In genomic region chr7:23490357-23491131, GRCh38 we compare ENCODE assay signal across 1 cellular context.
A peak's percentile ranks its signal among the peaks of the same experiment; 100 is the strongest.
TF ChIP-seq lines count a peak whose summit lies in the region.

No MANE protein-coding gene starts in this region.

TF ChIP-seq in HEK293, 187 proteins besides CTCF, POLR2A, EP300 and RAD21 (continued from another document):
- TF ChIP-seq INSM2 (tag by site-specific recombination; IDR thresholded peaks at IDR 0.05) = no peak
- peak; percentile 62; the same call in 1 of the 2 replicates for TF ChIP-seq ZBTB8A (tag by site-specific recombination; IDR thresholded peaks at IDR 0.05)
- no peak for TF ChIP-seq ZNF26 (tag by site-specific recombination; IDR thresholded peaks at IDR 0.05)
- peak; percentile 18; the same call in 1 of the 2 replicates for TF ChIP-seq ZBTB48 (tag by site-specific recombination; IDR thresholded peaks at IDR 0.05)
- TF ChIP-seq ZNF571 (tag by site-specific recombination; IDR thresholded peaks at IDR 0.05) = no peak
- no peak for TF ChIP-seq SCRT2 (tag by site-specific recombination; IDR thresholded peaks at IDR 0.05)
- TF ChIP-seq ZNF132 (tag by site-specific recombination; IDR thresholded peaks at IDR 0.05; ENCODE audit: borderline replicate concordance) = no peak
- TF ChIP-seq ZNF423 (tag by site-specific recombination; IDR thresholded peaks at IDR 0.05) = no peak
- no peak for TF ChIP-seq ZNF513 (tag by site-specific recombination; IDR thresholded peaks at IDR 0.05)
- TF ChIP-seq ZNF302 (tag by site-specific recombination; IDR thresholded peaks at IDR 0.05; ENCODE audit: low read depth) = no peak
- TF ChIP-seq ZNF112 (tag by site-specific recombination; IDR thresholded peaks at IDR 0.05) = no peak
- TF ChIP-seq ZNF157 (tag by site-specific recombination; IDR thresholded peaks at IDR 0.05) = no peak
- no peak for TF ChIP-seq ZNF148 (tag by site-specific recombination; IDR thresholded peaks at IDR 0.05; ENCODE audit: borderline replicate concordance)
- TF ChIP-seq ZXDB (tag by site-specific recombination; IDR thresholded peaks at IDR 0.05) = no peak
- no peak for TF ChIP-seq ZNF341 (tag by site-specific recombination; IDR thresholded peaks at IDR 0.05; ENCODE audit: low read depth)
- TF ChIP-seq ZNF391 (tag by site-specific recombination; IDR thresholded peaks at IDR 0.05; ENCODE audit: borderline replicate concordance, low read depth) = no peak
- TF ChIP-seq ZNF311 (tag by site-specific recombination; IDR thresholded peaks at IDR 0.05; ENCODE audit: borderline replicate concordance) = no peak
- TF ChIP-seq ZNF146 (tag by site-specific recombination; IDR thresholded peaks at IDR 0.05) = no peak
- TF ChIP-seq ZNF548 (tag by site-specific recombination; IDR thresholded peaks at IDR 0.05) = no peak
- TF ChIP-seq ZEB2 (tag by site-specific recombination; IDR thresholded peaks at IDR 0.05) = no peak
- no peak for TF ChIP-seq ZNF830 (tag by site-specific recombination; IDR thresholded peaks at IDR 0.05; ENCODE audit: low read depth)
- TF ChIP-seq ZNF362 (tag by site-specific recombination; IDR thresholded peaks at IDR 0.05) = no peak
- no peak for TF ChIP-seq ZNF561 (tag by site-specific recombination; IDR thresholded peaks at IDR 0.05; ENCODE audit: borderline replicate concordance)
- TF ChIP-seq ZBTB20 (tag by site-specific recombination; IDR thresholded peaks at IDR 0.05) = no peak
- no peak for TF ChIP-seq GLIS2 (tag by site-specific recombination; IDR thresholded peaks at IDR 0.05)
- no peak for TF ChIP-seq ZNF48 (tag by site-specific recombination; IDR thresholded peaks at IDR 0.05)
- TF ChIP-seq ZNF791 (tag by site-specific recombination; IDR thresholded peaks at IDR 0.05) = no peak
- 0 out of 2 replicates have a peak, but pooled peaks have one; percentile 47 for TF ChIP-seq ZNF335 (tag by site-specific recombination; conservative IDR thresholded peaks at IDR 0.05)
- no peak for TF ChIP-seq WT1 (tag by site-specific recombination; IDR thresholded peaks at IDR 0.05)
- TF ChIP-seq ZNF488 (tag by site-specific recombination; IDR thresholded peaks at IDR 0.05) = no peak
- TF ChIP-seq ELK4 (IDR thresholded peaks at IDR 0.05; ENCODE audit: borderline replicate concordance, low read depth, low read length) = no peak
- TF ChIP-seq ZNF621 (tag by site-specific recombination; IDR thresholded peaks at IDR 0.05) = no peak
- no peak for TF ChIP-seq ZNF623 (tag by site-specific recombination; IDR thresholded peaks at IDR 0.05)
- no peak for TF ChIP-seq ZBTB44 (tag by site-specific recombination; IDR thresholded peaks at IDR 0.05)
- TF ChIP-seq ZNF626 (tag by site-specific recombination; IDR thresholded peaks at IDR 0.05) = no peak
- no peak for TF ChIP-seq ZNF549 (tag by site-specific recombination; IDR thresholded peaks at IDR 0.05)
- no peak for TF ChIP-seq ZNF843 (tag by site-specific recombination; IDR thresholded peaks at IDR 0.05)
- TF ChIP-seq ZNF518A (tag by site-specific recombination; conservative IDR thresholded peaks at IDR 0.05; ENCODE audit: low read depth) = peak; percentile 70; the same call in 1 of the 2 replicates
- no peak for TF ChIP-seq ZNF169 (tag by site-specific recombination; IDR thresholded peaks at IDR 0.05)
- TF ChIP-seq ZBTB11 (tag by site-specific recombination; conservative IDR thresholded peaks at IDR 0.05; ENCODE audit: low read depth) = peak; percentile 73
- TF ChIP-seq YY1 (tag by site-specific recombination; IDR thresholded peaks at IDR 0.05) = peak; percentile 47; the same call in 1 of the 2 replicates
